ENCODE assay signal across 34 cellular contexts in genomic region chrX:87098477-87098876, GRCh38.
"Had no signal": no experiment of that assay in that cellular context is flagged by ENCODE, and none has a peak within 500 bp of the region (broad histone marks: within the 10 kb centered on the region; RNA-seq: fewer than 3 reads in every experiment).

No MANE protein-coding gene starts in this region.

- H3K9ac ChIP-seq: KMS-11 had no signal

- H3K36me3 ChIP-seq: MG63 had no signal

- DNase-seq: Karpas-422, Kasumi-1, KG1, MG63, MM.1S, MV-4-11, NCI-H1048, NCI-H1092, NCI-H1092 treated with DMSO at 0.1 percent for 48 hours, NCI-H1105, NCI-H1105 treated with DMSO at 0.1 percent for 48 hours, NCI-H1417, NCI-H1417 treated with DMSO at 0.1 percent for 48 hours, NCI-H1436, NCI-H1436 treated with DMSO at 0.1 percent for 48 hours, NCI-H146, NCI-H1694, NCI-H1694 treated with DMSO at 0.1 percent for 48 hours, NCI-H187, NCI-H187 treated with DMSO at 0.1 percent for 48 hours, NCI-H1930, NCI-H2029, NCI-H2029 treated with DMSO at 0.1 percent for 48 hours, NCI-H2081, NCI-H2081 treated with DMSO at 0.1 percent for 48 hours, NCI-H2107, NCI-H2171, NCI-H2171 treated with DMSO at 0.1 percent for 48 hours, NCI-H2227 treated with DMSO at 0.1 percent for 48 hours, NCI-H226, NCI-H345, NCI-H446, NCI-H446 treated with DMSO at 0.1 percent for 48 hours had no signal

- H3K27ac ChIP-seq: KMS-11 had no signal

- H3K27me3 ChIP-seq: MG63 had no signal

- H3K4me3 ChIP-seq: MG63 had no signal

- H3K9me3 ChIP-seq: MG63 had no signal

- H3K4me2 ChIP-seq: KMS-11 had no signal
